In the genomic region with DNA sequence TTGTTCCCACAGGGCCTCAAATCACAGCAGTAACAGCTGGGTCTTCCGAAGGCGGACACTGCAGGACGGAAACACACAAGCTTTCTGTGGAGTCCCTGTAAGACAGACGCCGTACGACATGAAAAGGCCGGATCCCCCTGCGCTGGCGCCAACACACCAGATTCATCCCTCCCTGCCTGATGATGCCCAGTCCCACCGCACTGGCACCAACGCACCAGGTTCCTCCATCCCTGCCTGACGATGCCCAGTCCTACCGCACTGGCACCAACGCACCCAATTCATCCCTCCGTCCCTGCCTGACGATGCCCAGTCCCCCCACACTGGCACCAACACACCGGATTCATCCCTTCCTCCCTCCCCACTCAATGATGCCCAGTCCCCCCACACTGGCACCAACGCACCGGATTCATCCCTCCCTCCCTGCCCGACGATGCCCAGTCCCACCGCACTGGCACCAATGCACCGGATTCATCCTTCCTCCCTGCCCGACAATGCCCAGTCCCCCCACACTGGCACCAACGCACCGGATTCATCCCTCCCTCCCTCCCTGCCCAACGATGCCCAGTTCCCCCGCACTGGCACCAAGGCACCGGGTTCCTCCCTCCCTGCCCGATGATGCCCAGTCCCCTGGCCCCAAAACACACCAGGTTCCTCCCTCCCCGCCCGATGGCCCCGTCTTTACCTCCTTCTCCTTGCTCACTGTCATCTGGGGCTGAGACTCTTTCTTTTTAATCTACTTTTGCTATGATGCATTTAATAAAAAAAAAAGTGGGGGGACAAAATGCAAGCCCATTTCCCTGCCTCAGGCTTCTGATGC, we compare ENCODE assay signal across 9 cellular contexts. TPM values are rescaled to one million over a fixed set of nuclear protein-coding genes. Genes with fewer than 3 reads are reported as not detected.
DNase-seq lines count a peak whose midpoint lies in the region; ATAC-seq, FAIRE-seq and TF ChIP-seq lines count a peak whose summit lies in the region.
"Had no signal": no experiment of that assay in that cellular context is flagged by ENCODE, and none has a peak within 500 bp of the region (broad histone marks: within the 10 kb centered on the region; RNA-seq: fewer than 3 reads in every experiment).

No MANE protein-coding gene starts in this region.

- H4K8ac ChIP-seq in H9 (replicated peaks; ENCODE audit: insufficient read length, low read depth, low read length): no peak overlapping the region
- no peak overlapping the region for H4K8ac ChIP-seq in H1 (ENCODE audit: extremely low read depth, insufficient read depth, low read length)

- H3K9me3 Mint-ChIP-seq in H9: no peaks in the 10 kb centered on the region
- no peaks in the 10 kb centered on the region for H3K9me3 Mint-ChIP-seq in nephron progenitor cell
- H3K9me3 Mint-ChIP-seq in Calu3 (ENCODE audit: low read depth, unreplicated experiment): peaks cover 2% of the 10 kb centered on the region

- H3K23ac ChIP-seq in H9 (ENCODE audit: insufficient read length, low read depth, low read length): no peak overlapping the region
- no peak overlapping the region for H3K23ac ChIP-seq in H1 (ENCODE audit: insufficient read length)

- H2BK12ac ChIP-seq in H9 (ENCODE audit: insufficient read length, low read depth, low read length) (no peak overlapping the region), H1 (ENCODE audit: low read depth, low read length) (no peak overlapping the region)

- H2BK5ac ChIP-seq in H9 (ENCODE audit: insufficient read length, low read length) (no peak overlapping the region), H1 (ENCODE audit: low read depth, low read length) (0 out of 2 replicates have a peak overlapping the region, but pooled peaks have one; percentile 35)

- POLR2A ChIA-PET in H1 (lab: Charles Lee; ENCODE audit: partially characterized antibody): interaction anchor here (0.8 kb wide), 1 partner anchor 41 kb away, joined by 3 read pairs; no protein-coding TSS in a partner anchor

- H3K27ac ChIP-seq in H9 (ENCODE audit: insufficient read length, low read depth, low read length): no peak overlapping the region
- no peak overlapping the region for H3K27ac ChIP-seq in H1 (ENCODE audit: low read depth, low read length)
- H3K27ac ChIP-seq: SK-N-MC had no signal

- H3K4me2 ChIP-seq in H9 (ENCODE audit: insufficient read depth, insufficient read length, low read length): no peak overlapping the region
- no peak overlapping the region for H3K4me2 ChIP-seq in H1 (ENCODE audit: insufficient read depth in 1 of 2, low read depth in 2 of 2, low read length in 2 of 2)

- no peak for FAIRE-seq in H1 (lab: Jason Lieb, UNC)

- intact Hi-C loops in Calu3 (cut with micrococcal nuclease; ENCODE audit: unreplicated experiment): no loop called here

- no peak for TF ChIP-seq CTCF in H9 (conservative IDR thresholded peaks at IDR 0.05)
- no peak for TF ChIP-seq CTCF in H1 (IDR thresholded peaks at IDR 0.05; ENCODE audit: control extremely low read depth in 1 of 3, insufficient read depth in 1 of 3, low read depth in 1 of 3, low read length in 3 of 3)
- no peak for TF ChIP-seq CTCF in nephron progenitor cell (IDR thresholded peaks at IDR 0.05)
- no peak for TF ChIP-seq CTCF in Calu3 (IDR thresholded peaks at IDR 0.05; ENCODE audit: unreplicated experiment)

- CTCF ChIA-PET in H1 (lab: Charles Lee; ENCODE audit: partially characterized antibody): interaction anchor here (1.4 kb wide), 1 partner anchor 102 kb away, joined by 3 read pairs; a partner anchor contains a TSS
- CTCF ChIA-PET in Calu3 (lab: Charles Lee): no interaction called here

- peak overlapping the region in 1 of 3 experiments; percentile 53; a peak in 1 of 7 replicates for H3K27ac Mint-ChIP-seq in H9
- H3K27ac Mint-ChIP-seq in nephron progenitor cell: peak overlapping the region; percentile 20
- H3K27ac Mint-ChIP-seq in Calu3 (ENCODE audit: unreplicated experiment): no peak overlapping the region

- no peak overlapping the region for H2BK120ac ChIP-seq in H9 (ENCODE audit: low read depth, low read length, poor library complexity, severe bottlenecking)
- H2BK120ac ChIP-seq in H1 (replicated peaks; ENCODE audit: low read depth, low read length): no peak overlapping the region

- no peak for ATAC-seq in GM18502 (IDR thresholded peaks at IDR 0.05; ENCODE audit: poor library complexity, unreplicated experiment)
- ATAC-seq in GM21526 (IDR thresholded peaks at IDR 0.05; ENCODE audit: low FRiP score, unreplicated experiment): no peak

- H3K4me1 Mint-ChIP-seq in H9 (peaks cover 7 to 19% of the 10 kb centered on the region in 2 experiments), nephron progenitor cell (peaks cover 44% of the 10 kb centered on the region), Calu3 (ENCODE audit: low read depth, unreplicated experiment) (no peaks in the 10 kb centered on the region)

- TF ChIP-seq RAD21 in H1 (IDR thresholded peaks at IDR 0.05 in 1 of 2, conservative IDR thresholded peaks at IDR 0.05 in 1 of 2; ENCODE audit: low read depth in 2 of 2, low read length in 2 of 2): no peak

- H3K14ac ChIP-seq in H9 (ENCODE audit: insufficient read depth, low read length): no peak overlapping the region; the same call in 1 of the 2 replicates
- H3K14ac ChIP-seq in H1 (ENCODE audit: insufficient read length): no peak overlapping the region

- H3K4me3 ChIP-seq in H1 (ENCODE audit: extremely low read depth in 1 of 4, insufficient read depth in 2 of 4, low read depth in 3 of 4, low read length in 4 of 4): no peak overlapping the region
- H3K4me3 ChIP-seq: SK-N-MC had no signal

- H3K18ac ChIP-seq in H9 (ENCODE audit: insufficient read length, low read depth, low read length) (peak overlapping the region; percentile 48), H1 (ENCODE audit: extremely low read depth, low read length) (no peak overlapping the region)

- TF ChIP-seq EP300 in H1 (IDR thresholded peaks at IDR 0.05; ENCODE audit: borderline replicate concordance in 1 of 2, low read depth in 2 of 2, low read length in 2 of 2): no peak

- no peaks in the 10 kb centered on the region for H3K27me3 ChIP-seq in H9 (ENCODE audit: insufficient read depth, low read length)
- no peaks in the 10 kb centered on the region; a peak in 1 of 7 replicates for H3K27me3 ChIP-seq in H1 (replicated peaks in 1 of 4; ENCODE audit: control insufficient read depth in 3 of 4, extremely low read depth in 1 of 4, insufficient read depth in 3 of 4, low read length in 3 of 4)

- H3T11ph ChIP-seq in H9 (ENCODE audit: low read length): no peak overlapping the region

- DNase-seq in Ammon's horn (ENCODE audit: low spot score): peak; percentile 14
- DNase-seq in H9: no peak
- no peak for DNase-seq in H1 (ENCODE audit: low read depth in 1 of 2, low spot score in 2 of 2)
- DNase-seq in nephron progenitor cell: no peak
- DNase-seq in NOMO-1 treated with DMSO at 0.1 percent for 48 hours (lab: John Stamatoyannopoulos, UW; ENCODE audit: unreplicated experiment): no peak
- no peak for DNase-seq in Calu3

- H4K20me1 ChIP-seq in H9 (ENCODE audit: control insufficient read depth, insufficient read depth, insufficient read length) (no peaks in the 10 kb centered on the region), H1 (replicated peaks in 1 of 2; ENCODE audit: control insufficient read depth in 1 of 2, insufficient read depth in 2 of 2, low read length in 2 of 2) (peaks cover 0 to 20% of the 10 kb centered on the region in 2 experiments)

- no peaks in the 10 kb centered on the region for H3K36me3 ChIP-seq in H1 (ENCODE audit: control insufficient read depth in 2 of 4, insufficient read depth in 4 of 4, low read length in 3 of 4)

- no peak overlapping the region for H2AK5ac ChIP-seq in H9 (ENCODE audit: insufficient read length, low read length)
- no peak overlapping the region for H2AK5ac ChIP-seq in H1 (ENCODE audit: low read depth, low read length)

- TF ChIP-seq POLR2A in H1 (IDR thresholded peaks at IDR 0.05; ENCODE audit: control extremely low read depth in 1 of 2, low read depth in 2 of 2, low read length in 2 of 2): no peak

- H3K23me2 ChIP-seq in H9 (ENCODE audit: insufficient read length, low read depth, low read length, poor library complexity, severe bottlenecking): no peaks in the 10 kb centered on the region
- H3K23me2 ChIP-seq in H1 (ENCODE audit: low read depth, low read length): no peaks in the 10 kb centered on the region

- H3K79me2 ChIP-seq in H9 (ENCODE audit: insufficient read depth, low read length) (peaks cover 2% of the 10 kb centered on the region; the same call in 1 of the 2 replicates), H1 (ENCODE audit: control insufficient read depth in 1 of 2, insufficient read depth in 2 of 2, low read length in 2 of 2) (peaks cover 0 to 13% of the 10 kb centered on the region in 2 experiments; a peak in 2 of 4 replicates)

- H3K27me3 Mint-ChIP-seq in H9 (ENCODE audit: low read depth) (peaks cover 2% of the 10 kb centered on the region; the same call in 1 of the 2 replicates), nephron progenitor cell (ENCODE audit: low read depth, poor library complexity) (peaks cover 17% of the 10 kb centered on the region), Calu3 (ENCODE audit: unreplicated experiment) (no peaks in the 10 kb centered on the region)

- no peaks in the 10 kb centered on the region; the same call in 1 of the 2 replicates for H3K4me1 ChIP-seq in H9 (ENCODE audit: insufficient read depth, low read length)
- peaks cover 0 to 3% (median 1%) of the 10 kb centered on the region in 4 experiments; a peak in 3 of 7 replicates for H3K4me1 ChIP-seq in H1 (replicated peaks in 1 of 4; ENCODE audit: control insufficient read depth in 3 of 4, insufficient read depth in 4 of 4, low read length in 3 of 4)

- H3K36me3 Mint-ChIP-seq in H9 (ENCODE audit: insufficient read depth in 1 of 3, low read depth in 3 of 3) (0 out of 7 replicates have a peak, but pooled peaks cover 0 to 2% (median 0%) of the 10 kb centered on the region in 3 experiments), nephron progenitor cell (ENCODE audit: low read depth) (peaks cover 17% of the 10 kb centered on the region), Calu3 (ENCODE audit: insufficient read depth, unreplicated experiment) (no peaks in the 10 kb centered on the region)

- no TSS peak for BruUV-seq in Calu3 (replicated peaks; lab: Mats Ljungman, UMichigan)

- H3K9me3 ChIP-seq in H9 (ENCODE audit: control insufficient read depth, low read depth, low read length) (no peaks in the 10 kb centered on the region), H1 (ENCODE audit: insufficient read depth in 2 of 2, low read depth in 1 of 2, low read length in 1 of 2) (no peaks in the 10 kb centered on the region)

- H3K4me3 Mint-ChIP-seq in H9: no peak overlapping the region; a peak in 1 of 5 replicates
- no peak overlapping the region for H3K4me3 Mint-ChIP-seq in nephron progenitor cell
- H3K4me3 Mint-ChIP-seq in Calu3 (ENCODE audit: low read depth, unreplicated experiment): no peak overlapping the region

- H2BK20ac ChIP-seq in H9 (ENCODE audit: low read depth, low read length, poor library complexity, severe bottlenecking): no peak overlapping the region
- H2BK20ac ChIP-seq in H1 (ENCODE audit: low read length): no peak overlapping the region

- H2BK15ac ChIP-seq in H9 (ENCODE audit: low read depth, low read length): no peak overlapping the region
- H2BK15ac ChIP-seq in H1 (ENCODE audit: low read length): no peak overlapping the region

- no peak overlapping the region for H3K56ac ChIP-seq in H9 (ENCODE audit: insufficient read length, low read depth, low read length)
- H3K56ac ChIP-seq in H1 (replicated peaks; ENCODE audit: insufficient read length, low read depth, low read length): no peak overlapping the region

- no peak overlapping the region for H2AFZ ChIP-seq in H9 (ENCODE audit: low read length)
- H2AFZ ChIP-seq in H1 (ENCODE audit: low read length): no peak overlapping the region

- no peaks in the 10 kb centered on the region for H3K79me1 ChIP-seq in H9 (ENCODE audit: insufficient read depth, low read depth, low read length, poor library complexity, severe bottlenecking)
- H3K79me1 ChIP-seq in H1 (ENCODE audit: low read depth, low read length): peaks cover 11% of the 10 kb centered on the region

- H4K91ac ChIP-seq in H9 (ENCODE audit: insufficient read length, low read depth, low read length) (no peak overlapping the region), H1 (replicated peaks; ENCODE audit: insufficient read length, low read length) (no peak overlapping the region)

- no peak overlapping the region for H3K4ac ChIP-seq in H9 (ENCODE audit: low read depth, low read length)
- H3K4ac ChIP-seq in H1 (replicated peaks; ENCODE audit: insufficient read length, low read depth, low read length): no peak overlapping the region

- no CpG with 5 or more reads among the region's 33 CpGs for WGBS in H9 (ENCODE audit: extremely low coverage, insufficient read length, low lambda C conversion rate)
- 91% methylated on average over 16 of the region's 33 CpGs; no CpG with 5 or more reads in 1 of the 2 experiments for WGBS in H1 (ENCODE audit: extremely low coverage in 1 of 2, insufficient coverage in 1 of 2, insufficient read length in 1 of 2, insufficient replicate concordance in 2 of 2, low coverage in 1 of 2, low lambda C conversion rate in 2 of 2, missing lambda C conversion rate in 1 of 2), 2 experiments

- H4K5ac ChIP-seq in H9 (ENCODE audit: insufficient read length, low read depth, low read length) (no peak overlapping the region), H1 (ENCODE audit: insufficient read length, low read depth, low read length) (no peak overlapping the region)

- H3K9ac ChIP-seq in H9 (ENCODE audit: extremely low read depth, insufficient read length, low read length): no peak overlapping the region
- H3K9ac ChIP-seq in H1 (replicated peaks in 1 of 4; ENCODE audit: extremely low read depth in 1 of 4, low read depth in 3 of 4, low read length in 3 of 4): no peak overlapping the region

RNA-seq across cellular contexts. Expression of a gene that starts 55.1 kb away (rescaled TPM):
- total RNA-seq in H9 (2021) (11.7 and 12.3 TPM in 2 replicates), Calu3 (2022) (0.26 and 0.49 TPM in 2 replicates)
- total RNA-seq in H1 (2021; fragmentation: NEBNext Ultra II Directional; extraction: Animal tissue kit (Norgen Biotek cat#: 25700)): 21.9 TPM in 2 replicates
- 7.5 and 11.0 TPM in 2 replicates for polyA plus RNA-seq in H1 (2011; rRNA removed)
- polyA plus RNA-seq in H1 (2011; cell fraction: cytosol; rRNA removed): 12.9 TPM
- 15.0 TPM for polyA plus RNA-seq in H1 (2011; cell fraction: nucleus; rRNA removed)
- 11.8 to 14.5 TPM (median 13.4 TPM) in 4 replicates for polyA plus RNA-seq in H1 (2012, experiment 1 of 2)
- polyA plus RNA-seq in H1 (2012, experiment 2 of 2): 7.7 TPM
- 11.2 TPM for polyA plus RNA-seq in H1 (2013, experiment 1 of 2)
- polyA plus RNA-seq in H1 (2013, experiment 2 of 2): 11.4 TPM
- 10.6 and 10.8 TPM in 2 replicates for polyA minus RNA-seq in H1 (2011; rRNA and poly(A)+ RNA removed)
- polyA minus RNA-seq in H1 (2011; cell fraction: cytosol; rRNA and poly(A)+ RNA removed): 11.4 TPM
- polyA minus RNA-seq in H1 (2011; cell fraction: nucleus; rRNA and poly(A)+ RNA removed): 6.9 TPM
